8 cellular contexts compared by ENCODE assay signal in the genomic region with DNA sequence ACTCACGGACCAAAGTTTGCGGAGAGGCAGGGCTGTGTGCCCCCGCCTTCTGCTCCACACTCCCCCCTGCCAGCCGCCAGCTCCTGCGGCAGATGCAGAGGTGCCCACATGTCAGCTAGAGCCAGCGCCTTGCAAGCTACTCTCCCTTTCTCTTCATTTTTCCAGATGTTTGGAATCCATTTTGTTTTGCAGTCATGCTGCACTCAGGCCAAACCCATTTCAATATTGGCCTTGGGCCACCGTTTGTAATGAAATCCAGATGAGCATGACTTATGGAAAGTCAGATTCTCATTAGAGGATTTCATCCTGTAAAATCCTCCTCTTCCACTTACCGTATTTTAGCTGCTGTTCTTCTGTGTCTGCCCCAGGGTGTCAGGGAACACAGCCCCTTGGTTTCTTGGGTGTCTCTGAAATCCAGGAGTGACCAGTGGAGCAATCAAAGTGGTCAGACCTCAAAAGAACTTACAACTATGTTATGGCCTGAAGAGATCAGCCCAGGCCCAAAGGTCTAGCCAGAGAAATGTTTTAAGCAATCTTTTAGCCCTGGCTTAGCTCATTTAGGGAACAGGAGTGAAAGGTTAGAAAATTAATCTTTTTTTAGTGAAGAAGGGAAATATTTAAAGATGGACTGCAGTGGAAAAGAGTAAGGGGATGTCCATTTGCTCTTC.
A peak's percentile ranks its signal among the peaks of the same experiment; 100 is the strongest.
DNase-seq lines count a peak whose midpoint lies in the region; ATAC-seq and TF ChIP-seq lines count a peak whose summit lies in the region.

No MANE protein-coding gene starts in this region.

- H4K8ac ChIP-seq in neuronal stem cell (ENCODE audit: low read depth, low read length) = no peak overlapping the region

- no peak overlapping the region for H3K4ac ChIP-seq in neuronal stem cell (ENCODE audit: low read length)

- H3K4me1 Mint-ChIP-seq in progenitor cell of endocrine pancreas (ENCODE audit: low read depth) = no peaks in the 10 kb centered on the region

- H2BK15ac ChIP-seq in neuronal stem cell (ENCODE audit: low read length) = no peak overlapping the region

- no peak overlapping the region for H4K91ac ChIP-seq in neuronal stem cell (ENCODE audit: low read depth, low read length, poor library complexity)

- H3K79me1 ChIP-seq in neuronal stem cell (ENCODE audit: low read depth, low read length) = no peaks in the 10 kb centered on the region

- H3K14ac ChIP-seq in neuronal stem cell (ENCODE audit: low read length) = no peak overlapping the region

- no peak for TF ChIP-seq CTCF in AG10803 (conservative IDR thresholded peaks at IDR 0.05; ENCODE audit: low read length)
- TF ChIP-seq CTCF in fibroblast of mammary gland (conservative IDR thresholded peaks at IDR 0.05; ENCODE audit: control insufficient read depth, insufficient read depth, low read depth, low read length) = no peak
- no peak for TF ChIP-seq CTCF in progenitor cell of endocrine pancreas (IDR thresholded peaks at IDR 0.05; ENCODE audit: unreplicated experiment)

- WGBS in neuronal stem cell (ENCODE audit: extremely low coverage in 2 of 2, insufficient read length in 2 of 2, insufficient replicate concordance in 1 of 2), 2 donors = no CpG with 5 or more reads among the region's 8 CpGs

- H3K4me3 Mint-ChIP-seq in progenitor cell of endocrine pancreas (ENCODE audit: low read depth) = no peak overlapping the region

- no peak overlapping the region for H3K27ac ChIP-seq in neuronal stem cell (replicated peaks; ENCODE audit: low read length)

- DNase-seq in AG10803 (ENCODE audit: low read depth) (peak; percentile 96), RPMI7951 (ENCODE audit: low read depth) (peak; percentile 96), fibroblast of mammary gland (ENCODE audit: low read depth) (peak; percentile 97), progenitor cell of endocrine pancreas (ENCODE audit: low spot score, unreplicated experiment) (no peak), NCI-H226 (no peak), neuronal stem cell (ENCODE audit: low spot score) (no peak)

- H3K9me3 ChIP-seq in neuronal stem cell (replicated peaks in 1 of 2; ENCODE audit: control insufficient read depth in 2 of 2, insufficient read depth in 1 of 2, low read depth in 1 of 2, low read length in 2 of 2) = no peaks in the 10 kb centered on the region

- H2BK12ac ChIP-seq in neuronal stem cell (ENCODE audit: low read length) = no peak overlapping the region

- H2AK5ac ChIP-seq in neuronal stem cell (ENCODE audit: low read depth, low read length) = no peak overlapping the region

- no peak overlapping the region for H2BK5ac ChIP-seq in neuronal stem cell (ENCODE audit: low read length)

- ATAC-seq in HG03196 (IDR thresholded peaks at IDR 0.05; ENCODE audit: unreplicated experiment) (no peak), HG02884 (IDR thresholded peaks at IDR 0.05; ENCODE audit: unreplicated experiment) (no peak)

- H3K18ac ChIP-seq in neuronal stem cell (ENCODE audit: low read length) = no peak overlapping the region

- H3K27ac Mint-ChIP-seq in progenitor cell of endocrine pancreas = peak overlapping the region; percentile 4

- H3K27me3 ChIP-seq in neuronal stem cell (ENCODE audit: control insufficient read depth in 3 of 3, insufficient read depth in 3 of 3, low read depth in 1 of 3, low read length in 3 of 3) = no peaks in the 10 kb centered on the region

- no peak overlapping the region for H3K23ac ChIP-seq in neuronal stem cell (ENCODE audit: low read depth, low read length, poor library complexity)

- peaks cover 33 to 99% of the 10 kb centered on the region in 2 donors for H3K36me3 ChIP-seq in neuronal stem cell (replicated peaks in 1 of 2; ENCODE audit: control insufficient read depth in 2 of 2, insufficient read depth in 2 of 2, low read length in 2 of 2)

- H3K9me3 Mint-ChIP-seq in progenitor cell of endocrine pancreas (ENCODE audit: low read depth) = no peaks in the 10 kb centered on the region

- H3K4me3 ChIP-seq in AG10803 (ENCODE audit: low read length) (no peak overlapping the region), fibroblast of mammary gland (ENCODE audit: control insufficient read depth, low read depth, low read length) (no peak overlapping the region), neuronal stem cell (ENCODE audit: low read length in 2 of 2) (no peak overlapping the region)

- H3K9ac ChIP-seq in neuronal stem cell (ENCODE audit: low read depth, low read length, poor library complexity) = no peak overlapping the region

- H2BK120ac ChIP-seq in neuronal stem cell (ENCODE audit: low read depth, low read length) = no peak overlapping the region

- H2AFZ ChIP-seq in neuronal stem cell (ENCODE audit: low read length) = no peak overlapping the region

- H3K36me3 Mint-ChIP-seq in progenitor cell of endocrine pancreas (ENCODE audit: insufficient read depth) = peaks cover 13% of the 10 kb centered on the region

- no peaks in the 10 kb centered on the region for H3K4me1 ChIP-seq in neuronal stem cell (ENCODE audit: control insufficient read depth in 2 of 2, insufficient read depth in 1 of 2, low read depth in 1 of 2, low read length in 2 of 2)

- H3K27me3 Mint-ChIP-seq in progenitor cell of endocrine pancreas = no peaks in the 10 kb centered on the region

- H3K4me2 ChIP-seq in neuronal stem cell (ENCODE audit: insufficient read depth, low read length, poor library complexity, severe bottlenecking) = no peak overlapping the region

Comparison
In these comparisons a context has a peak if more than half of its experiments do, and no peak if none do; other contexts are left out.
1. DNase-seq: peak in AG10803 (single experiment), RPMI7951 (single experiment) and fibroblast of mammary gland (single experiment); none in progenitor cell of endocrine pancreas (single experiment), NCI-H226 (single experiment) and neuronal stem cell (single experiment).